In the genomic region with DNA sequence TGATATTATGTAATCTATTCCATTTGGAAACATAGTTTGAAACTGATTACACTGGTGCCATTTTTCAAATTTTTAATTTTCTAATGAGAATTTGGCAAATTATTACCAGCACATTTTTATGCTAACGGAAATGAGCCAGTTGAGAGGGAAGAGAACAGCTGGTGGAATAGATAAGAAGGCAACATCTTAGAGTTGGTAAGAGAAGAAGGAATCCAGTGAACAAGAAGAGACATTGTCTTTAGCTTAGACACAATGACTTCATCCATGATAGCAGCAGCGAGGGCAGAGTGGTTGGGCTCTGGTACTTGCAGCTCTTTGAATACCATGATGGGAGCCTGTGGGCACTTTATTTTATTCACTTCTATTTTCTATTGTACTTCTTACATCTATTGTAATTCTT, we compare ENCODE assay signal across 14 cellular contexts.
"Had no signal": no experiment of that assay in that cellular context is flagged by ENCODE, and none has a peak within 500 bp of the region (broad histone marks: within the 10 kb centered on the region; RNA-seq: fewer than 3 reads in every experiment).

No MANE protein-coding gene starts in this region.

- H3K4me1 ChIP-seq: vagina had no signal

- H3K9me3 ChIP-seq: esophagus muscularis mucosa, pancreas, tibial artery, vagina had no signal

- H3K36me3 ChIP-seq: esophagus muscularis mucosa, pancreas, tibial artery, vagina had no signal

- H3K4me3 Mint-ChIP-seq: activated B cell treated with CpG ODN at 0.5 μM for 24 hours; activated CD4-positive, alpha-beta T cell treated with anti-CD3 and anti-CD28 coated beads, Interleukin-2, amount 10 ng/mL, durations not matched to agents 7 days and 5 days; activated naive CD4-positive, alpha-beta T cell treated with anti-CD3 and anti-CD28 coated beads, Interleukin-2, amount 50 U/mL, for 24 hours; activated T-cell treated with anti-CD3 and anti-CD28 coated beads, Interleukin-2, amount 50 U/mL, for 24 hours had no signal

- H3K4me3 ChIP-seq: esophagus muscularis mucosa, pancreas, tibial artery, vagina had no signal

- H3K27me3 ChIP-seq: esophagus muscularis mucosa, pancreas, tibial artery, vagina had no signal

- ATAC-seq: pancreas had no signal

- DNase-seq: activated B cell treated with CpG ODN at 0.5 μM for 24 hours; activated CD4-positive, alpha-beta T cell treated with anti-CD3 and anti-CD28 coated beads, Interleukin-2, amount 10 ng/mL, durations not matched to agents 7 days and 5 days; activated effector memory CD4-positive, alpha-beta T cell treated with Interleukin-2 at 50 U/mL for 16 hours; activated T-cell treated with anti-CD3 and anti-CD28 coated beads, Interleukin-2, amount 50 U/mL, for 24 hours; amniotic stem cell; kidney; left ventricle myocardium superior; pancreas; retina; T-helper 1 cell; tibial artery had no signal

- H3K27ac Mint-ChIP-seq: activated B cell treated with CpG ODN at 0.5 μM for 24 hours; activated CD4-positive, alpha-beta T cell treated with anti-CD3 and anti-CD28 coated beads, Interleukin-2, amount 10 ng/mL, durations not matched to agents 7 days and 5 days; activated naive CD4-positive, alpha-beta T cell treated with anti-CD3 and anti-CD28 coated beads, Interleukin-2, amount 50 U/mL, for 24 hours; activated T-cell treated with anti-CD3 and anti-CD28 coated beads, Interleukin-2, amount 50 U/mL, for 24 hours had no signal

- H3K4me1 Mint-ChIP-seq: activated B cell treated with CpG ODN at 0.5 μM for 24 hours; activated CD4-positive, alpha-beta T cell treated with anti-CD3 and anti-CD28 coated beads, Interleukin-2, amount 10 ng/mL, durations not matched to agents 7 days and 5 days; activated naive CD4-positive, alpha-beta T cell treated with anti-CD3 and anti-CD28 coated beads, Interleukin-2, amount 50 U/mL, for 24 hours had no signal

- H3K27me3 Mint-ChIP-seq: activated B cell treated with CpG ODN at 0.5 μM for 24 hours; activated CD4-positive, alpha-beta T cell treated with anti-CD3 and anti-CD28 coated beads, Interleukin-2, amount 10 ng/mL, durations not matched to agents 7 days and 5 days; activated naive CD4-positive, alpha-beta T cell treated with anti-CD3 and anti-CD28 coated beads, Interleukin-2, amount 50 U/mL, for 24 hours; activated T-cell treated with anti-CD3 and anti-CD28 coated beads, Interleukin-2, amount 50 U/mL, for 24 hours had no signal

- H3K27ac ChIP-seq: esophagus muscularis mucosa, pancreas, tibial artery, vagina had no signal

- H3K36me3 Mint-ChIP-seq: activated naive CD4-positive, alpha-beta T cell treated with anti-CD3 and anti-CD28 coated beads, Interleukin-2, amount 50 U/mL, for 24 hours had no signal
